Comparison of ENCODE assay signal across 8 cellular contexts in genomic region chr11:355581-356458, GRCh38. TPM values are rescaled to one million over a fixed set of nuclear protein-coding genes. Genes with fewer than 3 reads are reported as not detected.
DNase-seq lines count a peak whose midpoint lies in the region; ATAC-seq and TF ChIP-seq lines count a peak whose summit lies in the region.

No MANE protein-coding gene starts in this region.

- peak overlapping the region; percentile 93 for H3K27ac Mint-ChIP-seq in activated T-helper 1 cell treated with anti-CD3 and anti-CD28 coated beads, Interleukin-12 subunit alpha, Interleukin-12 subunit beta, Interleukin-2, Interleukin-4 antibody, amounts not matched to agents 30 ng/mL and 10 ng/mL and 1 ng/mL, durations not matched to agents 14 hours and 24 hours and 36 hours
- H3K27ac Mint-ChIP-seq in naive B cell, result peak overlapping the region; percentile 82 to 98 (median 94)

- WGBS in esophagus squamous epithelium, 2 donors, result 0 to 2% methylated on average over 2 to 14 of the region's 76 CpGs

- no peaks in the 10 kb centered on the region for H3K36me3 Mint-ChIP-seq in activated T-helper 1 cell treated with anti-CD3 and anti-CD28 coated beads, Interleukin-12 subunit alpha, Interleukin-12 subunit beta, Interleukin-2, Interleukin-4 antibody, amounts not matched to agents 30 ng/mL and 10 ng/mL and 1 ng/mL, durations not matched to agents 14 hours and 24 hours and 36 hours (ENCODE audit: low read depth)
- no peaks in the 10 kb centered on the region for H3K36me3 Mint-ChIP-seq in naive B cell

- peak overlapping the region; percentile 74 for H3K4me2 ChIP-seq in OCI-LY7 (ENCODE audit: low read length)

- H3K4me3 ChIP-seq in OCI-LY7 (ENCODE audit: low read depth, low read length, poor library complexity, severe bottlenecking), result peak overlapping the region; percentile 55
- peak overlapping the region; percentile 28 to 72 (median 46) for H3K4me3 ChIP-seq in esophagus squamous epithelium

- POLR2A ChIA-PET in OCI-LY7 (lab: Charles Lee), result interaction anchor here (0.6 to 1.9 kb wide), 10 partner anchors 11 to 206 kb away, joined by 3 to 17 read pairs (median 4); no protein-coding TSS in a partner anchor

- H3K9me3 Mint-ChIP-seq in activated T-helper 1 cell treated with anti-CD3 and anti-CD28 coated beads, Interleukin-12 subunit alpha, Interleukin-12 subunit beta, Interleukin-2, Interleukin-4 antibody, amounts not matched to agents 30 ng/mL and 10 ng/mL and 1 ng/mL, durations not matched to agents 14 hours and 24 hours and 36 hours, result no peaks in the 10 kb centered on the region
- H3K9me3 Mint-ChIP-seq in naive B cell, result peaks cover 0 to 2% (median 0%) of the 10 kb centered on the region in 7 donors

- peak overlapping the region; percentile 86 for H3K4me3 Mint-ChIP-seq in activated T-helper 1 cell treated with anti-CD3 and anti-CD28 coated beads, Interleukin-12 subunit alpha, Interleukin-12 subunit beta, Interleukin-2, Interleukin-4 antibody, amounts not matched to agents 30 ng/mL and 10 ng/mL and 1 ng/mL, durations not matched to agents 14 hours and 24 hours and 36 hours
- H3K4me3 Mint-ChIP-seq in naive B cell, result peak overlapping the region in 7 of 8 donors; percentile 68 to 88 (median 82)

- H2AFZ ChIP-seq in OCI-LY7 (ENCODE audit: low read length), result peak overlapping the region; percentile 30; the same call in 1 of the 2 replicates

- no peaks in the 10 kb centered on the region for H3K79me2 ChIP-seq in OCI-LY7 (ENCODE audit: insufficient read depth, low read depth, low read length)

- CTCF ChIA-PET in OCI-LY7 (lab: Charles Lee; ENCODE audit: unreplicated experiment), result interaction anchor here (0.6 to 1.9 kb wide), 6 partner anchors 26 to 1400 kb away, joined by 3 to 11 read pairs (median 4); no protein-coding TSS in a partner anchor

- DNase-seq in DMS53 treated with DMSO at 0.1 percent for 48 hours (lab: John Stamatoyannopoulos, UW; ENCODE audit: unreplicated experiment), result peak; percentile 59
- DNase-seq in OCI-LY7 (ENCODE audit: low spot score), result peak; percentile 81
- peak; percentile 85 for DNase-seq in activated T-helper 1 cell treated with anti-CD3 and anti-CD28 coated beads, Interleukin-12 subunit alpha, Interleukin-12 subunit beta, Interleukin-2, Interleukin-4 antibody, amounts not matched to agents 30 ng/mL and 10 ng/mL and 1 ng/mL, durations not matched to agents 14 hours and 24 hours and 36 hours (ENCODE audit: low spot score)
- peak; percentile 65 for DNase-seq in esophagus squamous epithelium (lab: John Stamatoyannopoulos, UW)
- DNase-seq in naive B cell, result peak; percentile 80
- DNase-seq in stimulated activated CD8-positive, alpha-beta memory T cell treated with anti-CD3 and anti-CD28 coated beads, Interleukin-7, amount 100 ng/mL, for 48 hours (ENCODE audit: extremely low read depth in 1 of 2, low read depth in 1 of 2), result peak; percentile 69 to 82
- no peak for DNase-seq in NCI-H446 treated with DMSO at 0.1 percent for 48 hours (lab: John Stamatoyannopoulos, UW)

- TF ChIP-seq POLR2A in esophagus squamous epithelium (IDR thresholded peaks at IDR 0.05), result peak in 2 of 4 donors; percentile 37 to 71

- H4K20me1 ChIP-seq in OCI-LY7 (ENCODE audit: insufficient read depth, low read length), result no peaks in the 10 kb centered on the region

- H3K27me3 ChIP-seq in esophagus squamous epithelium, result peaks cover 0 to 43% (median 0%) of the 10 kb centered on the region in 4 donors

- peaks cover 4% of the 10 kb centered on the region for H3K27me3 Mint-ChIP-seq in activated T-helper 1 cell treated with anti-CD3 and anti-CD28 coated beads, Interleukin-12 subunit alpha, Interleukin-12 subunit beta, Interleukin-2, Interleukin-4 antibody, amounts not matched to agents 30 ng/mL and 10 ng/mL and 1 ng/mL, durations not matched to agents 14 hours and 24 hours and 36 hours (ENCODE audit: insufficient read depth)
- H3K27me3 Mint-ChIP-seq in naive B cell, result peaks cover 0 to 13% (median 7%) of the 10 kb centered on the region in 3 donors

- H3K4me1 ChIP-seq in OCI-LY7 (ENCODE audit: insufficient read depth, low read length, poor library complexity, severe bottlenecking), result peaks cover 41% of the 10 kb centered on the region
- peaks cover 21 to 55% (median 36%) of the 10 kb centered on the region in 3 donors for H3K4me1 ChIP-seq in esophagus squamous epithelium

- peak overlapping the region; percentile 73 for H3K27ac ChIP-seq in OCI-LY7 (ENCODE audit: low read depth, low read length, poor library complexity, severe bottlenecking)
- peak overlapping the region; percentile 91 to 98 (median 96) for H3K27ac ChIP-seq in esophagus squamous epithelium

- peaks cover 26% of the 10 kb centered on the region for H3K4me1 Mint-ChIP-seq in activated T-helper 1 cell treated with anti-CD3 and anti-CD28 coated beads, Interleukin-12 subunit alpha, Interleukin-12 subunit beta, Interleukin-2, Interleukin-4 antibody, amounts not matched to agents 30 ng/mL and 10 ng/mL and 1 ng/mL, durations not matched to agents 14 hours and 24 hours and 36 hours (ENCODE audit: low read depth)
- H3K4me1 Mint-ChIP-seq in naive B cell, result peaks cover 12 to 33% (median 26%) of the 10 kb centered on the region in 3 donors

- H3K9me3 ChIP-seq in OCI-LY7 (ENCODE audit: low read length), result no peaks in the 10 kb centered on the region
- H3K9me3 ChIP-seq in esophagus squamous epithelium, result peaks cover 0 to 2% (median 0%) of the 10 kb centered on the region in 3 donors

- no peaks in the 10 kb centered on the region for H3K36me3 ChIP-seq in OCI-LY7 (ENCODE audit: insufficient read depth, low read length)
- H3K36me3 ChIP-seq in esophagus squamous epithelium, result no peaks in the 10 kb centered on the region

- intact Hi-C loops in OCI-LY7 (cut with micrococcal nuclease; ENCODE audit: unreplicated experiment) (loop anchor here (1.0 to 5.0 kb wide), 4 partner anchors 43 to 149 kb away; partner anchors contain the start of genes BET1L and RIC8A), esophagus squamous epithelium (cut with DNase I) (no loop called here)
- intact Hi-C loops in activated T-helper 1 cell treated with anti-CD3 and anti-CD28 coated beads, Interleukin-12 subunit alpha, Interleukin-12 subunit beta, Interleukin-2, Interleukin-4 antibody, amounts not matched to agents 30 ng/mL and 10 ng/mL and 1 ng/mL, durations not matched to agents 14 hours and 24 hours and 36 hours (cut with micrococcal nuclease), result loop anchor here (1.0 to 5.0 kb wide), 8 partner anchors 43 to 151 kb away; partner anchors contain the start of genes BET1L, PGGHG, PSMD13 and RIC8A

- TF ChIP-seq CTCF in OCI-LY7 (conservative IDR thresholded peaks at IDR 0.05; ENCODE audit: low read length) (no peak), esophagus squamous epithelium (IDR thresholded peaks at IDR 0.05) (peak in 3 of 6 experiments; percentile 5 to 9 (median 5))

- peak; percentile 59 for ATAC-seq in HG02840 (IDR thresholded peaks at IDR 0.05; ENCODE audit: low FRiP score, unreplicated experiment)
- ATAC-seq in naive B cell (ENCODE audit: low read depth in 2 of 2), result peak; percentile 74 to 77

- H3K9me2 ChIP-seq in OCI-LY7 (ENCODE audit: insufficient read depth, low read length), result no peaks in the 10 kb centered on the region

- no TSS peak for BruUV-seq in OCI-LY7 (replicated peaks; lab: Mats Ljungman, UMichigan)

RNA-seq across cellular contexts. Expression of gene B4GALNT4, which starts 13.5 kb away (rescaled TPM):
- total RNA-seq in OCI-LY7 (2014; rRNA removed; shearing (Covaris generic)), result not detected in 2 replicates
- total RNA-seq in OCI-LY7 (2022), result not detected in 2 replicates
- total RNA-seq in activated T-helper 1 cell treated with anti-CD3 and anti-CD28 coated beads, Interleukin-12 subunit alpha, Interleukin-12 subunit beta, Interleukin-2, Interleukin-4 antibody, amounts not matched to agents 30 ng/mL and 10 ng/mL and 1 ng/mL, durations not matched to agents 14 hours and 24 hours and 36 hours, result 3.8 and 5.1 TPM in 2 replicates
- 1 to 10 TPM in 3 of 4 donors, under 1 TPM in 1; 0.97 to 7.9 (median 3.3) TPM for total RNA-seq in esophagus squamous epithelium
- not detected for polyA plus RNA-seq in naive B cell (ENCODE audit: low read depth in 6 of 6)

RNA-seq across cellular contexts. Expression of gene IFITM3, which starts 35.2 kb away (rescaled TPM):
- 0.95 and 1.5 TPM in 2 replicates for total RNA-seq in OCI-LY7 (2014; rRNA removed; shearing (Covaris generic))
- total RNA-seq in OCI-LY7 (2022) (1.5 and 2.2 TPM in 2 replicates), esophagus squamous epithelium (100 to 1,000 TPM in 2 of 4 donors, 10 to 100 TPM in 2; 45.3 to 159 (median 113) TPM)
- 3.6 and 4.6 TPM in 2 replicates for total RNA-seq in activated T-helper 1 cell treated with anti-CD3 and anti-CD28 coated beads, Interleukin-12 subunit alpha, Interleukin-12 subunit beta, Interleukin-2, Interleukin-4 antibody, amounts not matched to agents 30 ng/mL and 10 ng/mL and 1 ng/mL, durations not matched to agents 14 hours and 24 hours and 36 hours
- 100 to 1,000 TPM in 1 of 6 donors, 10 to 100 TPM in 3, 1 to 10 TPM in 1, under 1 TPM in 1; 0.71 to 178 (median 64.1) TPM for polyA plus RNA-seq in naive B cell (ENCODE audit: low read depth in 6 of 6)

RNA-seq across cellular contexts. Expression of gene PKP3, which starts 38.2 kb away (rescaled TPM):
- not detected in 2 replicates for total RNA-seq in OCI-LY7 (2014; rRNA removed; shearing (Covaris generic))
- not detected in 2 replicates for total RNA-seq in OCI-LY7 (2022)
- total RNA-seq in activated T-helper 1 cell treated with anti-CD3 and anti-CD28 coated beads, Interleukin-12 subunit alpha, Interleukin-12 subunit beta, Interleukin-2, Interleukin-4 antibody, amounts not matched to agents 30 ng/mL and 10 ng/mL and 1 ng/mL, durations not matched to agents 14 hours and 24 hours and 36 hours, result not detected in 2 replicates
- total RNA-seq in esophagus squamous epithelium, result 1,000 to 10,000 TPM in 1 of 4 donors, 100 to 1,000 TPM in 3; 314 to 1,016 (median 520) TPM
- polyA plus RNA-seq in naive B cell (ENCODE audit: low read depth in 6 of 6), result under 1 TPM in 2 of 6 donors, not detected in 4; 0.09 to 0.13 TPM

RNA-seq across cellular contexts. Expression of gene IFITM1, which starts 42.0 kb away (rescaled TPM):
- 30.3 and 36.4 TPM in 2 replicates for total RNA-seq in OCI-LY7 (2014; rRNA removed; shearing (Covaris generic))
- 72.4 TPM in 2 replicates for total RNA-seq in OCI-LY7 (2022)
- total RNA-seq in activated T-helper 1 cell treated with anti-CD3 and anti-CD28 coated beads, Interleukin-12 subunit alpha, Interleukin-12 subunit beta, Interleukin-2, Interleukin-4 antibody, amounts not matched to agents 30 ng/mL and 10 ng/mL and 1 ng/mL, durations not matched to agents 14 hours and 24 hours and 36 hours, result 208 and 214 TPM in 2 replicates
- total RNA-seq in esophagus squamous epithelium, result 100 to 1,000 TPM in 1 of 4 donors, 10 to 100 TPM in 3; 26.3 to 133 (median 60.0) TPM
- polyA plus RNA-seq in naive B cell (ENCODE audit: low read depth in 6 of 6), result 100 to 1,000 TPM; 152 to 299 (median 164) TPM

RNA-seq across cellular contexts. Expression of gene IFITM2, which starts 48.2 kb away (rescaled TPM):
- total RNA-seq in OCI-LY7 (2014; rRNA removed; shearing (Covaris generic)), result 9.5 and 22.1 TPM in 2 replicates
- total RNA-seq in OCI-LY7 (2022), result 110 and 117 TPM in 2 replicates
- 494 and 521 TPM in 2 replicates for total RNA-seq in activated T-helper 1 cell treated with anti-CD3 and anti-CD28 coated beads, Interleukin-12 subunit alpha, Interleukin-12 subunit beta, Interleukin-2, Interleukin-4 antibody, amounts not matched to agents 30 ng/mL and 10 ng/mL and 1 ng/mL, durations not matched to agents 14 hours and 24 hours and 36 hours
- 10 to 100 TPM; 14.4 to 67.5 (median 50.3) TPM for total RNA-seq in esophagus squamous epithelium
- 1,000 to 10,000 TPM in 4 of 6 donors, 100 to 1,000 TPM in 2; 915 to 1,467 (median 1,288) TPM for polyA plus RNA-seq in naive B cell (ENCODE audit: low read depth in 6 of 6)

Comparison
In these comparisons a context has a peak if more than half of its experiments do, and no peak if none do; other contexts are left out.
1. RNA of gene PKP3, which starts 38.2 kb away (total RNA-seq): 314 to 1,016 TPM in esophagus squamous epithelium; not detected in OCI-LY7 and not detected in activated T-helper 1 cell treated with anti-CD3 and anti-CD28 coated beads, Interleukin-12 subunit alpha, Interleukin-12 subunit beta, Interleukin-2, Interleukin-4 antibody, amounts not matched to agents 30 ng/mL and 10 ng/mL and 1 ng/mL, durations not matched to agents 14 hours and 24 hours and 36 hours; every median in the first group is over 100 times any median in the second.